Comparison of ENCODE assay signal across 8 cellular contexts in the genomic region with DNA sequence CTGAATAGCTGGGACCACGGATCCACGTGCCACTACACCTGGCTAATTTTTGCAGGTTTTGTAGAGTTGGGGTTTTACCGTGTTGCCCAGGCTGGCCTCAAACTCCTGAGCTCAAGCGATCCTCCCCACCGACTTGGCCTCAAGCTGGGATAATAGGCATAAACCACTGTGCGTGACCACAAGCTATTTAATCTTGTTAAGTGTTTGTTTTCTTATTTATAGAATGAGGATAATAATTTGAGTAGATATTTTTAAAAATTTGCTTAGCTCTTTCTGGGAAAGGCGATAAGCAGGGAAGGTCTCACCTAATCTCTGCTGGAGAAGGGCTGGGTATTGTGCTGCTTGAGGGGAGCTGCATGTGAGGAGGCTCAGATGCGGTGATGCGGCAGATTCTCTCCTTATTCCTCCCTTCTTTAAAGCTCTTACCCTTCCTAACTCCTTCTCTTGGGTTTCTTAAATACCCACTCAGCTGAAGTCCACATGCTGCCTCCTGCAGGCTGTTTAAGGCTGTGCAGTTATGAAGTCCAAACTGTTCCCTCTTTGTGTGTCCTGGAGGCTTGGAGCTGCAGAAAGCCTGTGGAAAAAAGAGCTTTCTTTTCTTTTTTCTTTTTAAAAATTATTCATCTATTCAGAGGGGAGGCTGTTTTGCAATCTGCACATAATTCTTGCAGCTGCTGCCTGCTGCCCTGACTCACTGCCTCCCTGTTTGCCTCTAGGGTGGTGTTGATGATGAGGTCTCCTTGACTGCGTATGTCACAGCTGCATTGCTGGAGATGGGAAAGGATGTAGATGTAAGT. TPM values are rescaled to one million over a fixed set of nuclear protein-coding genes. Genes with fewer than 3 reads are reported as not detected.
DNase-seq lines count a peak whose midpoint lies in the region; ATAC-seq and TF ChIP-seq lines count a peak whose summit lies in the region.

No MANE protein-coding gene starts in this region.

- no peak overlapping the region for H3K4me3 Mint-ChIP-seq in nephron

- DNase-seq in GM06990 (ENCODE audit: extremely low read depth, insufficient read length) (peak; percentile 6), MG63 (peak; percentile 11), fibroblast of mammary gland (ENCODE audit: low read depth) (peak; percentile 66), GF-D8 (lab: John Stamatoyannopoulos, UW) (no peak), NK-92 (lab: John Stamatoyannopoulos, UW; ENCODE audit: unreplicated experiment) (no peak)
- DNase-seq in activated CD4-positive, alpha-beta T cell treated with anti-CD3 and anti-CD28 coated beads, Interleukin-2, amount 50 U/mL, for 4 hours, result peak; percentile 13 to 22

- H3K9me3 Mint-ChIP-seq in nephron, result no peaks in the 10 kb centered on the region

- H3K36me3 ChIP-seq in GM06990 (ENCODE audit: control insufficient read depth, insufficient read depth, low read length) (no peaks in the 10 kb centered on the region), MG63 (no peaks in the 10 kb centered on the region)

- no peak for ATAC-seq in HG03280 (IDR thresholded peaks at IDR 0.05; ENCODE audit: unreplicated experiment)

- H3K36me3 Mint-ChIP-seq in nephron (ENCODE audit: low read depth), result no peaks in the 10 kb centered on the region

- no peaks in the 10 kb centered on the region for H3K9me3 ChIP-seq in MG63

- no peaks in the 10 kb centered on the region for H3K4me1 Mint-ChIP-seq in nephron

- no peak overlapping the region for H3K27ac Mint-ChIP-seq in nephron

- no peaks in the 10 kb centered on the region for H3K27me3 ChIP-seq in GM06990 (replicated peaks; ENCODE audit: control insufficient read depth, insufficient read depth, low read length)
- no peaks in the 10 kb centered on the region for H3K27me3 ChIP-seq in MG63

- peaks cover 3% of the 10 kb centered on the region for H3K27me3 Mint-ChIP-seq in nephron (ENCODE audit: low read depth)

- H3K4me3 ChIP-seq in GM06990 (replicated peaks; ENCODE audit: low read depth, low read length) (no peak overlapping the region), MG63 (no peak overlapping the region), fibroblast of mammary gland (ENCODE audit: control insufficient read depth, low read depth, low read length) (no peak overlapping the region)

- TF ChIP-seq CTCF in GM06990 (IDR thresholded peaks at IDR 0.05; ENCODE audit: insufficient read depth, low read length, poor library complexity, severe bottlenecking) (peak; percentile 79), fibroblast of mammary gland (conservative IDR thresholded peaks at IDR 0.05; ENCODE audit: control insufficient read depth, insufficient read depth, low read depth, low read length) (peak; percentile 75), nephron (IDR thresholded peaks at IDR 0.05; ENCODE audit: unreplicated experiment in 3 of 3) (peak; percentile 39 to 61 (median 59))

RNA-seq across cellular contexts. Expression of a gene that starts 37.9 kb away (rescaled TPM):
- total RNA-seq in MG63 (2014; rRNA removed; shearing (Covaris generic); ENCODE audit: low replicate concordance), result not detected in 2 replicates

RNA-seq across cellular contexts. Expression of a gene that starts 53.9 kb away (rescaled TPM):
- 5.9 and 13.0 TPM in 2 replicates for total RNA-seq in MG63 (2014; rRNA removed; shearing (Covaris generic); ENCODE audit: low replicate concordance)

Comparison
In these comparisons a context has a peak if more than half of its experiments do, and no peak if none do; other contexts are left out.
1. DNase-seq: peak in GM06990 (single experiment), MG63 (single experiment), activated CD4-positive, alpha-beta T cell treated with anti-CD3 and anti-CD28 coated beads, Interleukin-2, amount 50 U/mL, for 4 hours (2 of 2) and fibroblast of mammary gland (single experiment); none in GF-D8 (single experiment) and NK-92 (single experiment).
2. Peak in every context shown above with its lines, with median percentiles within 50 percentile points of each other: CTCF ChIP-seq.